Comparison of ENCODE assay signal across 1 cellular context in genomic region chr20:62354811-62355341, GRCh38.
TF ChIP-seq lines count a peak whose summit lies in the region.

No MANE protein-coding gene starts in this region.

TF ChIP-seq in H1, 55 proteins besides CTCF, POLR2A, EP300 and RAD21:
- TF ChIP-seq ZNF274 (IDR thresholded peaks at IDR 0.05; ENCODE audit: borderline replicate concordance, extremely low read depth, low read length), result no peak
- TF ChIP-seq EGR1 (IDR thresholded peaks at IDR 0.05; ENCODE audit: borderline replicate concordance, low read depth, low read length), result no peak
- no peak for TF ChIP-seq TEAD4 (IDR thresholded peaks at IDR 0.05; ENCODE audit: low read depth, low read length)
- TF ChIP-seq NANOG (IDR thresholded peaks at IDR 0.05; ENCODE audit: insufficient read depth, low read depth, low read length, poor library complexity, severe bottlenecking), result no peak
- no peak for TF ChIP-seq BACH1 (IDR thresholded peaks at IDR 0.05; ENCODE audit: low read length)
- no peak for TF ChIP-seq EZH2 (IDR thresholded peaks at IDR 0.05; ENCODE audit: low read depth, low read length, severe bottlenecking)
- no peak for TF ChIP-seq SUZ12 (IDR thresholded peaks at IDR 0.05; ENCODE audit: low read length)
- TF ChIP-seq KDM5A (IDR thresholded peaks at IDR 0.05; ENCODE audit: low read length), result no peak
- no peak for TF ChIP-seq SAP30 (IDR thresholded peaks at IDR 0.05; ENCODE audit: insufficient read depth, insufficient replicate concordance, low read length)
- no peak for TF ChIP-seq TAF1 (IDR thresholded peaks at IDR 0.05; ENCODE audit: low read depth, low read length)
- TF ChIP-seq CTBP2 (IDR thresholded peaks at IDR 0.05; ENCODE audit: borderline replicate concordance, insufficient read depth, insufficient read length, low read length), result no peak
- TF ChIP-seq POLR2AphosphoS5 (IDR thresholded peaks at IDR 0.05; ENCODE audit: low read depth, low read length), result no peak
- no peak for TF ChIP-seq YY1 (IDR thresholded peaks at IDR 0.05; ENCODE audit: low read depth, low read length)
